ENCODE assay signal across 23 cellular contexts in the genomic region with DNA sequence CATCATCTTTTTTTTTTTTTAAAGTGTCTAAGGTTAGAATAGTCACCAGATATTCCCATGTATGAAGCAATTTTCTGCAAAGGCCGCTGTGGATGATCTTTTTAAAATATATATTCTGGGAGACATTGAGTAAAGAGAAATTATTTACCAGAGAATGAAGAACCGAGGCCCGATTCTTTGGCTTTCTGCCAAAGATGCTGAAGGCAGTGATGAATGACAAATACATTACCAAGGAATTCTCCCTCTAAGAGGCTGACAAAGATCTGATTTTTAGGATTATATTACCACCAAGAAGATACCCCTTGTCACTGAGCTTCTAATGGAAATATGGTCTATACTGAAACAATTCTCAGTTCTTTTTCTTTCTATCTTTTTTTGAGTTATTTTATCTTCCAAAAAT.
DNase-seq lines count a peak whose midpoint lies in the region; ATAC-seq and TF ChIP-seq lines count a peak whose summit lies in the region.
"Had no signal": no experiment of that assay in that cellular context is flagged by ENCODE, and none has a peak within 500 bp of the region (broad histone marks: within the 10 kb centered on the region; RNA-seq: fewer than 3 reads in every experiment).

No MANE protein-coding gene starts in this region.

- no peak overlapping the region for H3K4me3 ChIP-seq in choroid plexus epithelial cell (ENCODE audit: low read depth, low read length)
- H3K4me3 ChIP-seq in naive thymus-derived CD4-positive, alpha-beta T cell (ENCODE audit: low read length), result no peak overlapping the region
- H3K4me3 ChIP-seq: MG63, prostate gland had no signal

- no peaks in the 10 kb centered on the region for H3K36me3 ChIP-seq in naive thymus-derived CD4-positive, alpha-beta T cell (ENCODE audit: control insufficient read depth in 2 of 3, insufficient read depth in 3 of 3, low read length in 3 of 3)
- H3K36me3 ChIP-seq: MG63, prostate gland had no signal

- no peaks in the 10 kb centered on the region for H3K9me3 ChIP-seq in naive thymus-derived CD4-positive, alpha-beta T cell (ENCODE audit: control insufficient read depth in 2 of 3, low read length in 3 of 3)
- H3K9me3 ChIP-seq: MG63, prostate gland had no signal

- H3K27ac ChIP-seq in naive thymus-derived CD4-positive, alpha-beta T cell (ENCODE audit: low read depth, low read length), result no peak overlapping the region
- H3K27ac ChIP-seq: epithelial cell of prostate, prostate gland had no signal

- H3K4me3 Mint-ChIP-seq in stimulated activated effector memory CD8-positive, alpha-beta T cell treated with anti-CD3 and anti-CD28 coated beads, Interleukin-12 subunit alpha, Interleukin-12 subunit beta, amount 100 ng/mL, for 72 hours, result no peak overlapping the region
- no peak overlapping the region for H3K4me3 Mint-ChIP-seq in naive thymus-derived CD4-positive, alpha-beta T cell
- H3K4me3 Mint-ChIP-seq: activated CD4-positive, alpha-beta T cell treated with anti-CD3 and anti-CD28 coated beads, Interleukin-2, amount 10 ng/mL, durations not matched to agents 7 days and 5 days; naive thymus-derived CD8-positive, alpha-beta T cell; WTC11 had no signal

- in situ Hi-C loops in ACHN (cut with HindIII; ENCODE audit: low pct_ligation_motif_present, low pct_unique_long_range_greater_than_20kb, low sequenced_read_pairs), result no loop called here

- ATAC-seq in stimulated activated effector memory CD8-positive, alpha-beta T cell treated with anti-CD3 and anti-CD28 coated beads, Interleukin-12 subunit alpha, Interleukin-12 subunit beta, amount 100 ng/mL, for 72 hours, result no peak
- ATAC-seq in HG02885 (IDR thresholded peaks at IDR 0.05; ENCODE audit: poor library complexity, unreplicated experiment), result no peak
- no peak for ATAC-seq in naive thymus-derived CD4-positive, alpha-beta T cell
- ATAC-seq: naive thymus-derived CD8-positive, alpha-beta T cell; WTC11 had no signal

- no peak overlapping the region for H3K27ac Mint-ChIP-seq in stimulated activated effector memory CD8-positive, alpha-beta T cell treated with anti-CD3 and anti-CD28 coated beads, Interleukin-12 subunit alpha, Interleukin-12 subunit beta, amount 100 ng/mL, for 72 hours
- H3K27ac Mint-ChIP-seq in naive thymus-derived CD4-positive, alpha-beta T cell, result no peak overlapping the region
- H3K27ac Mint-ChIP-seq: activated CD4-positive, alpha-beta T cell treated with anti-CD3 and anti-CD28 coated beads, Interleukin-2, amount 10 ng/mL, durations not matched to agents 7 days and 5 days; naive thymus-derived CD8-positive, alpha-beta T cell; WTC11 had no signal

- H3K27me3 ChIP-seq in naive thymus-derived CD4-positive, alpha-beta T cell (ENCODE audit: control insufficient read depth in 2 of 2, insufficient read depth in 2 of 2, low read length in 2 of 2), result no peaks in the 10 kb centered on the region
- H3K27me3 ChIP-seq: MG63 had no signal

- peaks cover 14% of the 10 kb centered on the region for H3K9me3 Mint-ChIP-seq in stimulated activated effector memory CD8-positive, alpha-beta T cell treated with anti-CD3 and anti-CD28 coated beads, Interleukin-12 subunit alpha, Interleukin-12 subunit beta, amount 100 ng/mL, for 72 hours
- H3K9me3 Mint-ChIP-seq in naive thymus-derived CD4-positive, alpha-beta T cell, result peaks cover 0 to 9% (median 0%) of the 10 kb centered on the region in 11 donors
- H3K9me3 Mint-ChIP-seq: activated CD4-positive, alpha-beta T cell treated with anti-CD3 and anti-CD28 coated beads, Interleukin-2, amount 10 ng/mL, durations not matched to agents 7 days and 5 days; WTC11 had no signal

- DNase-seq in ACHN, result peak; percentile 52
- DNase-seq in HEK293T (ENCODE audit: extremely low spot score), result no peak
- DNase-seq in NCI-H446 (lab: John Stamatoyannopoulos, UW), result peak; percentile 3 to 52
- peak; percentile 19 for DNase-seq in choroid plexus epithelial cell (ENCODE audit: low read depth)
- no peak for DNase-seq in stimulated activated effector memory CD8-positive, alpha-beta T cell treated with anti-CD3 and anti-CD28 coated beads, Interleukin-12 subunit alpha, Interleukin-12 subunit beta, amount 100 ng/mL, for 72 hours (ENCODE audit: low spot score in 2 of 2)
- DNase-seq in naive thymus-derived CD4-positive, alpha-beta T cell, result no peak
- DNase-seq in GM03348 (ENCODE audit: low spot score), result no peak
- DNase-seq: activated CD4-positive, alpha-beta T cell treated with anti-CD3 and anti-CD28 coated beads, Interleukin-2, amount 10 ng/mL, durations not matched to agents 7 days and 5 days; activated naive CD4-positive, alpha-beta T cell treated with Interleukin-2 at 50 U/mL for 16 hours; activated T-cell treated with anti-CD3 and anti-CD28 coated beads, Interleukin-2, amount 50 U/mL, for 48 hours; C1 segment of cervical spinal cord; KBM-7; MG63; midbrain; naive thymus-derived CD8-positive, alpha-beta T cell; NCI-H1694; NCI-H226; SIG-M5; stimulated activated naive CD4-positive, alpha-beta T cell had no signal

- CTCF ChIA-PET in HEK293T (lab: Yijun Ruan, JAX), result no interaction called here
- CTCF ChIA-PET in naive thymus-derived CD4-positive, alpha-beta T cell (lab: Charles Lee), result no interaction called here

- H3K4me1 ChIP-seq in naive thymus-derived CD4-positive, alpha-beta T cell (ENCODE audit: control insufficient read depth in 2 of 2, insufficient read depth in 2 of 2, low read length in 2 of 2), result no peaks in the 10 kb centered on the region
- H3K4me1 ChIP-seq: prostate gland had no signal

- TF ChIP-seq CTCF in choroid plexus epithelial cell (conservative IDR thresholded peaks at IDR 0.05; ENCODE audit: low read depth, low read length), result no peak

- H3K27me3 Mint-ChIP-seq in naive thymus-derived CD4-positive, alpha-beta T cell, result no peaks in the 10 kb centered on the region
- H3K27me3 Mint-ChIP-seq: activated CD4-positive, alpha-beta T cell treated with anti-CD3 and anti-CD28 coated beads, Interleukin-2, amount 10 ng/mL, durations not matched to agents 7 days and 5 days; naive thymus-derived CD8-positive, alpha-beta T cell had no signal

- POLR2A ChIA-PET in HEK293T (lab: Yijun Ruan, JAX), result no interaction called here
- POLR2A ChIA-PET in naive thymus-derived CD4-positive, alpha-beta T cell (lab: Charles Lee), result no interaction called here

- intact Hi-C loops in naive thymus-derived CD4-positive, alpha-beta T cell (cut with micrococcal nuclease), result no loop called here

- no peaks in the 10 kb centered on the region for H3K36me3 Mint-ChIP-seq in stimulated activated effector memory CD8-positive, alpha-beta T cell treated with anti-CD3 and anti-CD28 coated beads, Interleukin-12 subunit alpha, Interleukin-12 subunit beta, amount 100 ng/mL, for 72 hours
- H3K36me3 Mint-ChIP-seq in naive thymus-derived CD4-positive, alpha-beta T cell, result no peaks in the 10 kb centered on the region
- H3K36me3 Mint-ChIP-seq: naive thymus-derived CD8-positive, alpha-beta T cell; WTC11 had no signal

- H3K4me1 Mint-ChIP-seq in stimulated activated effector memory CD8-positive, alpha-beta T cell treated with anti-CD3 and anti-CD28 coated beads, Interleukin-12 subunit alpha, Interleukin-12 subunit beta, amount 100 ng/mL, for 72 hours, result no peaks in the 10 kb centered on the region
- H3K4me1 Mint-ChIP-seq in naive thymus-derived CD4-positive, alpha-beta T cell, result no peaks in the 10 kb centered on the region
- H3K4me1 Mint-ChIP-seq: activated CD4-positive, alpha-beta T cell treated with anti-CD3 and anti-CD28 coated beads, Interleukin-2, amount 10 ng/mL, durations not matched to agents 7 days and 5 days; naive thymus-derived CD8-positive, alpha-beta T cell; WTC11 had no signal

TF ChIP-seq in HEK293T, 16 proteins besides CTCF, POLR2A, EP300 and RAD21:
- no peak for TF ChIP-seq BHLHE40 (IDR thresholded peaks at IDR 0.05; ENCODE audit: borderline replicate concordance)
- TF ChIP-seq, protein P1, sequence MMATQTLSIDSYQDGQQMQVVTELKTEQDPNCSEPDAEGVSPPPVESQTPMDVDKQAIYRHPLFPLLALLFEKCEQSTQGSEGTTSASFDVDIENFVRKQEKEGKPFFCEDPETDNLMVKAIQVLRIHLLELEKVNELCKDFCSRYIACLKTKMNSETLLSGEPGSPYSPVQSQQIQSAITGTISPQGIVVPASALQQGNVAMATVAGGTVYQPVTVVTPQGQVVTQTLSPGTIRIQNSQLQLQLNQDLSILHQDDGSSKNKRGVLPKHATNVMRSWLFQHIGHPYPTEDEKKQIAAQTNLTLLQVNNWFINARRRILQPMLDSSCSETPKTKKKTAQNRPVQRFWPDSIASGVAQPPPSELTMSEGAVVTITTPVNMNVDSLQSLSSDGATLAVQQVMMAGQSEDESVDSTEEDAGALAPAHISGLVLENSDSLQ (IDR thresholded peaks at IDR 0.05), result peak; percentile 68

Comparison
In these comparisons a context has a peak if more than half of its experiments do, and no peak if none do; other contexts are left out.
1. DNase-seq: peak in ACHN (single experiment), NCI-H446 (2 of 2) and choroid plexus epithelial cell (single experiment); none in HEK293T (single experiment), stimulated activated effector memory CD8-positive, alpha-beta T cell treated with anti-CD3 and anti-CD28 coated beads, Interleukin-12 subunit alpha, Interleukin-12 subunit beta, amount 100 ng/mL, for 72 hours (0 of 2), naive thymus-derived CD4-positive, alpha-beta T cell (0 of 9) and GM03348 (single experiment).